ENCODE assay signal across 8 cellular contexts in genomic region chr1:91165033-91165654, GRCh38.
DNase-seq lines count a peak whose midpoint lies in the region; ATAC-seq, FAIRE-seq and TF ChIP-seq lines count a peak whose summit lies in the region.

No MANE protein-coding gene starts in this region.

- peaks cover 2 to 9% (median 3%) of the 10 kb centered on the region in 3 donors for H3K27me3 Mint-ChIP-seq in CD14-positive monocyte (ENCODE audit: low read depth in 3 of 3)

- peak; percentile 70 for FAIRE-seq in GM19239 (lab: Jason Lieb, UNC)

- H3K36me3 Mint-ChIP-seq in CD14-positive monocyte, result no peaks in the 10 kb centered on the region

- H3K4me3 ChIP-seq in dorsolateral prefrontal cortex (no peak overlapping the region), lung (no peak overlapping the region)

- H3K9me3 ChIP-seq in lung (ENCODE audit: control insufficient read depth in 2 of 2, insufficient read depth in 1 of 2, low read length in 1 of 2), result no peaks in the 10 kb centered on the region

- no peak overlapping the region for H3K27ac Mint-ChIP-seq in CD14-positive monocyte

- DNase-seq in CD14-positive monocyte (ENCODE audit: low spot score) (peak; percentile 52), GM19239 (ENCODE audit: insufficient read length, low spot score) (peak; percentile 63), NCI-H460 (ENCODE audit: extremely low read depth, low read depth) (peak; percentile 49), dorsolateral prefrontal cortex (peak; percentile 70 to 87 (median 84)), lung (ENCODE audit: low spot score) (peak; percentile 82)
- DNase-seq in activated CD4-positive, alpha-beta T cell treated with anti-CD3 and anti-CD28 coated beads, Interleukin-2, amount 50 U/mL, for 24 hours (ENCODE audit: low read depth in 1 of 2, low spot score in 1 of 2), result peak; percentile 53 to 63
- DNase-seq in stimulated activated CD8-positive, alpha-beta memory T cell treated with anti-CD3 and anti-CD28 coated beads, Interleukin-15, amount 100 ng/mL, for 1 hour (ENCODE audit: low read depth), result peak; percentile 37

- H3K27ac ChIP-seq in dorsolateral prefrontal cortex (no peak overlapping the region), lung (ENCODE audit: low read depth in 1 of 2, low read length in 1 of 2) (no peak overlapping the region)

- intact Hi-C loops in CD14-positive monocyte (cut with micrococcal nuclease), result loop anchor here in 1 of 2 donors (5.0 kb wide), 1 partner anchor 762 kb away; no protein-coding TSS in a partner anchor
- intact Hi-C loops in dorsolateral prefrontal cortex (cut with DNase I), result loop anchor here (5.0 to 10.0 kb wide), 4 partner anchors 143 to 590 kb away; partner anchors contain the start of genes HFM1 (in 2 of the 2) and ZNF644 (in 1 of the 2)

- no peaks in the 10 kb centered on the region for H3K9me3 Mint-ChIP-seq in CD14-positive monocyte

- H3K36me3 ChIP-seq in lung (ENCODE audit: control insufficient read depth in 2 of 2, insufficient read depth in 2 of 2, low read length in 2 of 2), result no peaks in the 10 kb centered on the region

- peak overlapping the region in 1 of 2 donors; percentile 47 for H3K4me3 Mint-ChIP-seq in CD14-positive monocyte

- TF ChIP-seq CTCF in CD14-positive monocyte (IDR thresholded peaks at IDR 0.05), result peak; percentile 93
- TF ChIP-seq CTCF in dorsolateral prefrontal cortex (IDR thresholded peaks at IDR 0.05 in 54 of 56, conservative IDR thresholded peaks at IDR 0.05 in 2 of 56; ENCODE audit: low read depth in 1 of 56, partially characterized antibody in 56 of 56), result peak; percentile 77 to 99 (median 95)
- peak; percentile 80 for TF ChIP-seq CTCF in lung (IDR thresholded peaks at IDR 0.05; ENCODE audit: control extremely low read depth, extremely low read depth)

- peak; percentile 93 for ATAC-seq in HG03196 (IDR thresholded peaks at IDR 0.05; ENCODE audit: unreplicated experiment)
- peak; percentile 93 for ATAC-seq in lung (ENCODE audit: insufficient read depth, low FRiP score)

- WGBS in lung, 2 donors, result 45 to 48% methylated on average over 14 of the region's 14 CpGs

- H3K27me3 ChIP-seq in dorsolateral prefrontal cortex (peaks cover 0 to 2% (median 0%) of the 10 kb centered on the region in 45 donors), lung (ENCODE audit: control insufficient read depth, insufficient read depth) (no peaks in the 10 kb centered on the region)

- no peaks in the 10 kb centered on the region for H3K4me1 ChIP-seq in lung (ENCODE audit: control insufficient read depth in 2 of 2, insufficient read depth in 2 of 2, low read length in 2 of 2)

- H3K4me1 Mint-ChIP-seq in CD14-positive monocyte, result peaks cover 4% of the 10 kb centered on the region
